Comparison of ENCODE assay signal across 8 cellular contexts in genomic region chr5:176533390-176533789, GRCh38. TPM values are rescaled to one million over a fixed set of nuclear protein-coding genes. Genes with fewer than 3 reads are reported as not detected.
DNase-seq lines count a peak whose midpoint lies in the region; ATAC-seq, FAIRE-seq and TF ChIP-seq lines count a peak whose summit lies in the region.

No MANE protein-coding gene starts in this region.

- TF ChIP-seq EP300 in K562 (IDR thresholded peaks at IDR 0.05; ENCODE audit: low read length): no peak

- DNase-seq in A673 (ENCODE audit: low spot score): peak; percentile 67
- peak in 2 of 4 experiments; percentile 34 to 50 for DNase-seq in K562 (ENCODE audit: extremely low read depth in 1 of 4, low spot score in 3 of 4)
- DNase-seq in GM20000 (ENCODE audit: low spot score): no peak
- no peak for DNase-seq in DMS79 (lab: John Stamatoyannopoulos, UW)
- DNase-seq in stimulated activated CD4-positive, alpha-beta T cell treated with anti-CD3 and anti-CD28 coated beads, Interleukin-15, amount 100 ng/mL, for 24 hours: no peak

- H3F3A ChIP-seq in Loucy (ENCODE audit: low read depth): no peaks in the 10 kb centered on the region; the same call in 1 of the 2 replicates

- ATAC-seq in K562 (no peak), GM21526 (IDR thresholded peaks at IDR 0.05; ENCODE audit: low FRiP score, unreplicated experiment) (no peak)

- in situ Hi-C loops in K562 (cut with MboI): no loop called here

- no peak for TF ChIP-seq RAD21 in K562 (CRISPR knock-in tag; conservative IDR thresholded peaks at IDR 0.05 in 1 of 2, IDR thresholded peaks at IDR 0.05 in 1 of 2)

- H3K4me3 ChIP-seq in A673 (ENCODE audit: low read depth, low read length, poor library complexity, severe bottlenecking): peak overlapping the region; percentile 99
- H3K4me3 ChIP-seq in Loucy (ENCODE audit: low read length, poor library complexity, severe bottlenecking): peak overlapping the region; percentile 85
- H3K4me3 ChIP-seq in K562: no peak overlapping the region
- H3K4me3 ChIP-seq in muscle layer of colon (ENCODE audit: low read depth in 1 of 2, low read length in 2 of 2): peak overlapping the region; percentile 16 to 100

- H2AFZ ChIP-seq in Loucy (ENCODE audit: low read length) (no peak overlapping the region), K562 (ENCODE audit: low read depth, low read length) (no peak overlapping the region)

- H3K27me3 ChIP-seq in A673 (replicated peaks; ENCODE audit: insufficient read depth, low read depth, low read length, poor library complexity) (no peaks in the 10 kb centered on the region), Loucy (ENCODE audit: insufficient read depth, low read length, poor library complexity, severe bottlenecking) (peaks cover 6% of the 10 kb centered on the region), K562 (ENCODE audit: control insufficient read depth in 2 of 2, insufficient read depth in 2 of 2, low read length in 2 of 2) (no peaks in the 10 kb centered on the region), muscle layer of colon (ENCODE audit: control insufficient read depth in 1 of 2, insufficient read depth in 2 of 2, low read length in 2 of 2) (no peaks in the 10 kb centered on the region)

- H3K9me3 ChIP-seq in A673 (ENCODE audit: low read depth, low read length, poor library complexity, severe bottlenecking) (no peaks in the 10 kb centered on the region), Loucy (ENCODE audit: insufficient read depth, low read depth, low read length) (no peaks in the 10 kb centered on the region), K562 (replicated peaks; ENCODE audit: control insufficient read depth, insufficient read depth, low read depth, low read length) (no peaks in the 10 kb centered on the region), muscle layer of colon (ENCODE audit: low read length) (no peaks in the 10 kb centered on the region)

- no peaks in the 10 kb centered on the region for H3K9me2 ChIP-seq in Loucy (replicated peaks; ENCODE audit: low read depth, low read length)

- H3K4me2 ChIP-seq in Loucy (ENCODE audit: low read depth, low read length, poor library complexity, severe bottlenecking) (peak overlapping the region; percentile 92), K562 (ENCODE audit: insufficient read depth, low read length) (peak overlapping the region; percentile 99)

- H3K79me2 ChIP-seq in Loucy (ENCODE audit: insufficient read depth, low read length): peaks cover 72% of the 10 kb centered on the region
- H3K79me2 ChIP-seq in K562 (ENCODE audit: control insufficient read depth, insufficient read depth, low read length): peaks cover 43% of the 10 kb centered on the region

- H3K36me3 ChIP-seq in A673 (ENCODE audit: insufficient read depth, low read length, poor library complexity, severe bottlenecking): peaks cover 35% of the 10 kb centered on the region
- H3K36me3 ChIP-seq in Loucy (ENCODE audit: insufficient read depth, low read length): peaks cover 23% of the 10 kb centered on the region; the same call in 1 of the 2 replicates
- peaks cover 65% of the 10 kb centered on the region; the same call in 2 of the 3 replicates for H3K36me3 ChIP-seq in K562 (ENCODE audit: control insufficient read depth, insufficient read depth, low read length)
- H3K36me3 ChIP-seq in muscle layer of colon (ENCODE audit: insufficient read depth, low read length): peaks cover 25% of the 10 kb centered on the region

- intact Hi-C loops in A673 (cut with micrococcal nuclease; ENCODE audit: unreplicated experiment): no loop called here
- intact Hi-C loops in K562 (cut with micrococcal nuclease): no loop called here

- H3K27ac ChIP-seq in A673 (ENCODE audit: low read depth, low read length, poor library complexity, severe bottlenecking) (peak overlapping the region; percentile 98), K562 (ENCODE audit: extremely low read depth, low read depth, low read length) (no peak overlapping the region), muscle layer of colon (ENCODE audit: low read depth, low read length) (peak overlapping the region; percentile 95)

- peaks cover 4% of the 10 kb centered on the region for H3K9me1 ChIP-seq in K562 (ENCODE audit: control insufficient read depth, insufficient read depth, low read length)

- no peak for TF ChIP-seq POLR2A in K562 (conservative IDR thresholded peaks at IDR 0.05)

- WGBS in K562 (ENCODE audit: insufficient coverage, low coverage, missing lambda C conversion rate): 63% methylated on average over 5 of the region's 8 CpGs

- TF ChIP-seq CTCF in A673 (conservative IDR thresholded peaks at IDR 0.05; ENCODE audit: low read depth, low read length) (no peak), Loucy (conservative IDR thresholded peaks at IDR 0.05; ENCODE audit: low read length) (no peak), K562 (IDR thresholded peaks at IDR 0.05 in 2 of 3, conservative IDR thresholded peaks at IDR 0.05 in 1 of 3; ENCODE audit: insufficient read depth in 2 of 3, low read depth in 1 of 3, low read length in 3 of 3) (no peak), GM20000 (IDR thresholded peaks at IDR 0.05; ENCODE audit: extremely low read depth, missing control alignments) (no peak)

- H3K9ac ChIP-seq in Loucy (ENCODE audit: low read depth, low read length, poor library complexity, severe bottlenecking) (peak overlapping the region; percentile 99), K562 (ENCODE audit: insufficient read depth in 1 of 2, low read depth in 2 of 2, low read length in 2 of 2) (peak overlapping the region in 1 of 2 experiments; percentile 87; a peak in 2 of 4 replicates), muscle layer of colon (ENCODE audit: low read length) (peak overlapping the region; percentile 87)

- H4K20me1 ChIP-seq in Loucy (ENCODE audit: insufficient read depth, low read length, poor library complexity, severe bottlenecking) (peaks cover 35% of the 10 kb centered on the region), K562 (replicated peaks; ENCODE audit: control insufficient read depth, insufficient read depth, low read length) (peaks cover 26% of the 10 kb centered on the region; the same call in 1 of the 2 replicates)

- peaks cover 44% of the 10 kb centered on the region for H3K4me1 ChIP-seq in A673 (ENCODE audit: insufficient read depth, low read length, poor library complexity, severe bottlenecking)
- H3K4me1 ChIP-seq in Loucy (ENCODE audit: insufficient read depth, low read length, poor library complexity, severe bottlenecking): peaks cover 27% of the 10 kb centered on the region
- peaks cover 30 to 57% of the 10 kb centered on the region in 2 experiments for H3K4me1 ChIP-seq in K562 (replicated peaks in 1 of 2; ENCODE audit: control insufficient read depth in 2 of 2, insufficient read depth in 2 of 2, low read length in 2 of 2)
- peaks cover 49% of the 10 kb centered on the region for H3K4me1 ChIP-seq in muscle layer of colon (ENCODE audit: insufficient read depth, low read length)

- POLR2A ChIA-PET in A673 (lab: Charles Lee; ENCODE audit: low non-redundant PET): interaction anchor here (0.7 kb wide), 1 partner anchor 10 kb away, joined by 7 read pairs; no protein-coding TSS in a partner anchor
- POLR2A ChIA-PET in K562 (lab: Yijun Ruan, JAX): interaction anchor here (0.5 to 1.2 kb wide), 6 partner anchors 9 to 642 kb away, joined by 3 to 5 read pairs (median 4); no protein-coding TSS in a partner anchor

- no TSS peak for BruUV-seq in A673 (replicated peaks; lab: Mats Ljungman, UMichigan)
- no TSS peak for BruUV-seq in K562 (replicated peaks; lab: Mats Ljungman, UMichigan)

- no peak for FAIRE-seq in K562 (lab: Jason Lieb, UNC)

- CTCF ChIA-PET in A673 (lab: Charles Lee): no interaction called here
- CTCF ChIA-PET in K562 (lab: Yijun Ruan, JAX; ENCODE audit: low intra/inter-chr PET ratio): no interaction called here

TF ChIP-seq in K562, 482 proteins besides CTCF, POLR2A, EP300 and RAD21 (continues in another document):
- no peak for TF ChIP-seq PHF8 (IDR thresholded peaks at IDR 0.05; ENCODE audit: borderline replicate concordance, low read length)

RNA-seq across cellular contexts. Expression of gene RNF44, which starts 3.8 kb away (rescaled TPM):
- total RNA-seq in A673 (2021) (80.3 and 92.8 TPM in 2 replicates), K562 (2014; rRNA removed) (14.8 and 19.7 TPM in 2 replicates), K562 (2014; rRNA removed; fragmentation: Illumina TruSeq; extraction: Trizol) (4.8 and 5.1 TPM in 2 replicates), K562 (2015; rRNA removed; fragmentation: Illumina TruSeq; extraction: Trizol) (7.2 and 7.5 TPM in 2 replicates), K562 (2021) (64.0 and 82.6 TPM in 2 replicates)
- 109 and 250 TPM in 2 replicates for total RNA-seq in K562 (2011; cell fraction: chromatin; rRNA removed; ENCODE audit: low replicate concordance)
- total RNA-seq in K562 (2011; cell fraction: nucleolus; rRNA removed): 141 and 156 TPM in 2 replicates
- 127 and 128 TPM in 2 replicates for total RNA-seq in K562 (2011; cell fraction: nucleoplasm; rRNA removed)
- polyA plus RNA-seq in K562 (2011; rRNA removed) (7.4 and 25.6 TPM in 2 replicates), K562 (2014; fragmentation: Illumina TruSeq; extraction: Trizol) (20.5 and 39.3 TPM in 2 replicates), K562 (2014; fragmentation: Nextera tagmentation; extraction: Ambion mirVana) (1 to 10 TPM; 1.6 to 2.5 TPM), K562 (2014; rRNA removed) (40.1 and 51.0 TPM in 2 replicates)
- 9.9 and 13.1 TPM in 2 replicates for polyA plus RNA-seq in K562 (2011; cell fraction: cytosol; rRNA removed)
- polyA plus RNA-seq in K562 (2011; cell fraction: nucleus; rRNA removed): 196 and 219 TPM in 2 replicates
- 33.9 and 73.5 TPM in 2 replicates for polyA plus RNA-seq in K562 (2012)
- 2.8 and 3.0 TPM in 2 replicates for polyA minus RNA-seq in K562 (2011; rRNA and poly(A)+ RNA removed)
- polyA minus RNA-seq in K562 (2011; cell fraction: cytosol; rRNA and poly(A)+ RNA removed): 17.2 and 25.7 TPM in 2 replicates
- polyA minus RNA-seq in K562 (2011; cell fraction: nucleus; rRNA and poly(A)+ RNA removed): 40.7 and 48.8 TPM in 2 replicates

RNA-seq across cellular contexts. Expression of gene CDHR2, which starts 15.8 kb away (rescaled TPM):
- total RNA-seq in A673 (2021) (0.35 TPM in 1 of 2 replicates, not detected in the other), K562 (2014; rRNA removed) (0.04 and 0.09 TPM in 2 replicates), K562 (2014; rRNA removed; fragmentation: Illumina TruSeq; extraction: Trizol) (0.10 and 0.18 TPM in 2 replicates), K562 (2015; rRNA removed; fragmentation: Illumina TruSeq; extraction: Trizol) (0.22 and 0.23 TPM in 2 replicates), K562 (2021) (0.36 and 0.62 TPM in 2 replicates)
- 1.0 TPM in 1 of 2 replicates, not detected in the other for total RNA-seq in K562 (2011; cell fraction: chromatin; rRNA removed; ENCODE audit: low replicate concordance)
- total RNA-seq in K562 (2011; cell fraction: nucleolus; rRNA removed): 0.13 and 0.17 TPM in 2 replicates
- total RNA-seq in K562 (2011; cell fraction: nucleoplasm; rRNA removed): 0.15 TPM in 1 of 2 replicates, not detected in the other
- polyA plus RNA-seq in K562 (2011; rRNA removed) (0.01 TPM in 1 of 2 replicates, not detected in the other), K562 (2014; fragmentation: Illumina TruSeq; extraction: Trizol) (0.01 and 0.04 TPM in 2 replicates), K562 (2014; fragmentation: Nextera tagmentation; extraction: Ambion mirVana) (not detected), K562 (2014; rRNA removed) (0.03 TPM in 1 of 2 replicates, not detected in the other)
- polyA plus RNA-seq in K562 (2011; cell fraction: cytosol; rRNA removed): not detected in 2 replicates
- polyA plus RNA-seq in K562 (2011; cell fraction: nucleus; rRNA removed): 0.06 and 0.18 TPM in 2 replicates
- 0.07 and 0.42 TPM in 2 replicates for polyA plus RNA-seq in K562 (2012)
- polyA minus RNA-seq in K562 (2011; rRNA and poly(A)+ RNA removed): not detected in 2 replicates
- 0.67 TPM in 1 of 2 replicates, not detected in the other for polyA minus RNA-seq in K562 (2011; cell fraction: cytosol; rRNA and poly(A)+ RNA removed)
- 0.27 and 0.33 TPM in 2 replicates for polyA minus RNA-seq in K562 (2011; cell fraction: nucleus; rRNA and poly(A)+ RNA removed)
